1 cellular context compared by ENCODE assay signal in genomic region chr1:1306661-1307260, GRCh38.
TF ChIP-seq lines count a peak whose summit lies in the region.

No MANE protein-coding gene starts in this region.

TF ChIP-seq in K562, 482 proteins besides CTCF, POLR2A, EP300 and RAD21:
- TF ChIP-seq ZBTB12 (CRISPR knock-in tag; IDR thresholded peaks at IDR 0.05) = no peak
- no peak for TF ChIP-seq FOXP4 (CRISPR knock-in tag; IDR thresholded peaks at IDR 0.05; ENCODE audit: borderline replicate concordance)
- peak; percentile 51; the same call in 1 of the 2 replicates for TF ChIP-seq MAX (CRISPR knock-in tag; IDR thresholded peaks at IDR 0.05)
- TF ChIP-seq E2F4 (CRISPR knock-in tag; IDR thresholded peaks at IDR 0.05; ENCODE audit: low read depth) = no peak
- no peak; the same call in 1 of the 2 replicates for TF ChIP-seq FOXK1 (CRISPR knock-in tag; IDR thresholded peaks at IDR 0.05; ENCODE audit: borderline replicate concordance)
- TF ChIP-seq KDM1A (IDR thresholded peaks at IDR 0.05) = peak in 1 of 2 experiments; percentile 87; a peak in 1 of 4 replicates
- 0 out of 4 replicates have a peak, but pooled peaks of 1 of the 2 experiments have one; percentile 20 for TF ChIP-seq MLX (CRISPR knock-in tag; conservative IDR thresholded peaks at IDR 0.05)
- no peak for TF ChIP-seq MYBL2 (IDR thresholded peaks at IDR 0.05; ENCODE audit: low read depth)
- TF ChIP-seq MYBL2 (CRISPR knock-in tag; IDR thresholded peaks at IDR 0.05; ENCODE audit: borderline replicate concordance) = 0 out of 2 replicates have a peak, but pooled peaks have one; percentile 11
- no peak for TF ChIP-seq TFAM (CRISPR knock-in tag; conservative IDR thresholded peaks at IDR 0.05)
- peak; percentile 38; the same call in 1 of the 2 replicates for TF ChIP-seq STAG1 (CRISPR knock-in tag; IDR thresholded peaks at IDR 0.05; ENCODE audit: borderline replicate concordance)
- peak; percentile 49; the same call in 1 of the 2 replicates for TF ChIP-seq IRF2 (CRISPR knock-in tag; IDR thresholded peaks at IDR 0.05)
- TF ChIP-seq NFXL1 (CRISPR knock-in tag; IDR thresholded peaks at IDR 0.05) = no peak
- no peak for TF ChIP-seq E2F3 (CRISPR knock-in tag; IDR thresholded peaks at IDR 0.05)
- TF ChIP-seq CREB1 (IDR thresholded peaks at IDR 0.05) = no peak; the same call in 1 of the 2 replicates
- 0 out of 2 replicates have a peak, but pooled peaks have one; percentile 5 for TF ChIP-seq CREB1 (CRISPR knock-in tag; IDR thresholded peaks at IDR 0.05)
- 0 out of 2 replicates have a peak, but pooled peaks have one; percentile 17 for TF ChIP-seq FOXP1 (CRISPR knock-in tag; IDR thresholded peaks at IDR 0.05)
- TF ChIP-seq ZC3H4 (CRISPR knock-in tag; IDR thresholded peaks at IDR 0.05; ENCODE audit: borderline replicate concordance) = peak; percentile 86; the same call in 1 of the 2 replicates
- 0 out of 2 replicates have a peak, but pooled peaks have one; percentile 57 for TF ChIP-seq ZNF124 (CRISPR knock-in tag; IDR thresholded peaks at IDR 0.05)
- no peak for TF ChIP-seq BRCA1 (IDR thresholded peaks at IDR 0.05)
- peak; percentile 90; the same call in 1 of the 2 replicates for TF ChIP-seq BRCA1 (CRISPR knock-in tag; IDR thresholded peaks at IDR 0.05)
- TF ChIP-seq ZNF197 (CRISPR knock-in tag; IDR thresholded peaks at IDR 0.05; ENCODE audit: low read depth) = no peak
- no peak for TF ChIP-seq DACH1 (IDR thresholded peaks at IDR 0.05; ENCODE audit: partially characterized antibody)
- TF ChIP-seq RBM34 (IDR thresholded peaks at IDR 0.05; ENCODE audit: borderline replicate concordance, insufficient read depth, low read length) = no peak
- TF ChIP-seq CHAMP1 (IDR thresholded peaks at IDR 0.05) = no peak
- TF ChIP-seq GABPB1 (CRISPR knock-in tag; IDR thresholded peaks at IDR 0.05) = 0 out of 2 replicates have a peak, but pooled peaks have one; percentile 5
TF ChIP-seq in K562: peak in this region for 12.
